2 cellular contexts compared by ENCODE assay signal in genomic region chr12:1287446-1287975, GRCh38.
TF ChIP-seq lines count a peak whose summit lies in the region.

No MANE protein-coding gene starts in this region.

TF ChIP-seq in IMR-90, 13 proteins besides CTCF, POLR2A, EP300 and RAD21 (continued from another document):
- TF ChIP-seq, protein P1, sequence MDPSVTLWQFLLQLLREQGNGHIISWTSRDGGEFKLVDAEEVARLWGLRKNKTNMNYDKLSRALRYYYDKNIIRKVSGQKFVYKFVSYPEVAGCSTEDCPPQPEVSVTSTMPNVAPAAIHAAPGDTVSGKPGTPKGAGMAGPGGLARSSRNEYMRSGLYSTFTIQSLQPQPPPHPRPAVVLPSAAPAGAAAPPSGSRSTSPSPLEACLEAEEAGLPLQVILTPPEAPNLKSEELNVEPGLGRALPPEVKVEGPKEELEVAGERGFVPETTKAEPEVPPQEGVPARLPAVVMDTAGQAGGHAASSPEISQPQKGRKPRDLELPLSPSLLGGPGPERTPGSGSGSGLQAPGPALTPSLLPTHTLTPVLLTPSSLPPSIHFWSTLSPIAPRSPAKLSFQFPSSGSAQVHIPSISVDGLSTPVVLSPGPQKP (IDR thresholded peaks at IDR 0.05; ENCODE audit: borderline replicate concordance, low read depth, low read length): no peak
- TF ChIP-seq FOS (IDR thresholded peaks at IDR 0.05; ENCODE audit: low read depth, low read length) (no peak), MAZ (IDR thresholded peaks at IDR 0.05; ENCODE audit: borderline replicate concordance, low read depth, low read length) (no peak), RFX5 (IDR thresholded peaks at IDR 0.05; ENCODE audit: low read depth, low read length) (no peak), NFE2L2 (IDR thresholded peaks at IDR 0.05; ENCODE audit: low read depth, low read length) (no peak)
TF ChIP-seq in IMR-90: peak in this region for 0.

TF ChIP-seq in WTC11, 78 proteins besides CTCF, POLR2A, EP300 and RAD21 (continued from another document):
- TF ChIP-seq, protein P2, sequence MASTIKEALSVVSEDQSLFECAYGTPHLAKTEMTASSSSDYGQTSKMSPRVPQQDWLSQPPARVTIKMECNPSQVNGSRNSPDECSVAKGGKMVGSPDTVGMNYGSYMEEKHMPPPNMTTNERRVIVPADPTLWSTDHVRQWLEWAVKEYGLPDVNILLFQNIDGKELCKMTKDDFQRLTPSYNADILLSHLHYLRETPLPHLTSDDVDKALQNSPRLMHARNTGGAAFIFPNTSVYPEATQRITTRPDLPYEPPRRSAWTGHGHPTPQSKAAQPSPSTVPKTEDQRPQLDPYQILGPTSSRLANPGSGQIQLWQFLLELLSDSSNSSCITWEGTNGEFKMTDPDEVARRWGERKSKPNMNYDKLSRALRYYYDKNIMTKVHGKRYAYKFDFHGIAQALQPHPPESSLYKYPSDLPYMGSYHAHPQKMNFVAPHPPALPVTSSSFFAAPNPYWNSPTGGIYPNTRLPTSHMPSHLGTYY (CRISPR knock-in tag; IDR thresholded peaks at IDR 0.05): no peak
- TF ChIP-seq TEAD4 (CRISPR knock-in tag; IDR thresholded peaks at IDR 0.05) (no peak), MXD4 (CRISPR knock-in tag; IDR thresholded peaks at IDR 0.05; ENCODE audit: borderline replicate concordance) (no peak), AR (CRISPR knock-in tag; IDR thresholded peaks at IDR 0.05) (no peak), NR1H2 (CRISPR knock-in tag; IDR thresholded peaks at IDR 0.05) (no peak), ZNF416 (CRISPR knock-in tag; IDR thresholded peaks at IDR 0.05) (no peak), ZNF671 (CRISPR knock-in tag; IDR thresholded peaks at IDR 0.05) (no peak), TEAD1 (CRISPR knock-in tag; IDR thresholded peaks at IDR 0.05) (no peak), NR3C1 (CRISPR knock-in tag; conservative IDR thresholded peaks at IDR 0.05; ENCODE audit: low read depth) (no peak), TP53 (CRISPR knock-in tag; IDR thresholded peaks at IDR 0.05) (no peak), ZNF281 (CRISPR knock-in tag; IDR thresholded peaks at IDR 0.05) (no peak), ESRRA (CRISPR knock-in tag; IDR thresholded peaks at IDR 0.05; ENCODE audit: borderline replicate concordance) (no peak)
- TF ChIP-seq, protein P3, sequence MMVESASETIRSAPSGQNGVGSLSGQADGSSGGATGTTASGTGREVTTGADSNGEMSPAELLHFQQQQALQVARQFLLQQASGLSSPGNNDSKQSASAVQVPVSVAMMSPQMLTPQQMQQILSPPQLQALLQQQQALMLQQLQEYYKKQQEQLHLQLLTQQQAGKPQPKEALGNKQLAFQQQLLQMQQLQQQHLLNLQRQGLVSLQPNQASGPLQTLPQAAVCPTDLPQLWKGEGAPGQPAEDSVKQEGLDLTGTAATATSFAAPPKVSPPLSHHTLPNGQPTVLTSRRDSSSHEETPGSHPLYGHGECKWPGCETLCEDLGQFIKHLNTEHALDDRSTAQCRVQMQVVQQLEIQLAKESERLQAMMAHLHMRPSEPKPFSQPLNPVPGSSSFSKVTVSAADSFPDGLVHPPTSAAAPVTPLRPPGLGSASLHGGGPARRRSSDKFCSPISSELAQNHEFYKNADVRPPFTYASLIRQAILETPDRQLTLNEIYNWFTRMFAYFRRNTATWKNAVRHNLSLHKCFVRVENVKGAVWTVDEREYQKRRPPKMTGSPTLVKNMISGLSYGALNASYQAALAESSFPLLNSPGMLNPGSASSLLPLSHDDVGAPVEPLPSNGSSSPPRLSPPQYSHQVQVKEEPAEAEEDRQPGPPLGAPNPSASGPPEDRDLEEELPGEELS (CRISPR knock-in tag; IDR thresholded peaks at IDR 0.05): no peak
- TF ChIP-seq, protein P4, sequence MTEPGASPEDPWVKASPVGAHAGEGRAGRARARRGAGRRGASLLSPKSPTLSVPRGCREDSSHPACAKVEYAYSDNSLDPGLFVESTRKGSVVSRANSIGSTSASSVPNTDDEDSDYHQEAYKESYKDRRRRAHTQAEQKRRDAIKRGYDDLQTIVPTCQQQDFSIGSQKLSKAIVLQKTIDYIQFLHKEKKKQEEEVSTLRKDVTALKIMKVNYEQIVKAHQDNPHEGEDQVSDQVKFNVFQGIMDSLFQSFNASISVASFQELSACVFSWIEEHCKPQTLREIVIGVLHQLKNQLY (CRISPR knock-in tag; IDR thresholded peaks at IDR 0.05): no peak
- TF ChIP-seq, protein P5, sequence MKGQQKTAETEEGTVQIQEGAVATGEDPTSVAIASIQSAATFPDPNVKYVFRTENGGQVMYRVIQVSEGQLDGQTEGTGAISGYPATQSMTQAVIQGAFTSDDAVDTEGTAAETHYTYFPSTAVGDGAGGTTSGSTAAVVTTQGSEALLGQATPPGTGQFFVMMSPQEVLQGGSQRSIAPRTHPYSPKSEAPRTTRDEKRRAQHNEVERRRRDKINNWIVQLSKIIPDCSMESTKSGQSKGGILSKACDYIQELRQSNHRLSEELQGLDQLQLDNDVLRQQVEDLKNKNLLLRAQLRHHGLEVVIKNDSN (CRISPR knock-in tag; IDR thresholded peaks at IDR 0.05): no peak
